Comparison of ENCODE assay signal across 34 cellular contexts in genomic region chr6:66962082-66962481, GRCh38.
"Had no signal": no experiment of that assay in that cellular context is flagged by ENCODE, and none has a peak within 500 bp of the region (broad histone marks: within the 10 kb centered on the region; RNA-seq: fewer than 3 reads in every experiment).

No MANE protein-coding gene starts in this region.

- H3K27me3 ChIP-seq: adrenal gland, body of pancreas, cardiac muscle cell, colonic mucosa, esophagus squamous epithelium, gastroesophageal sphincter, heart right ventricle had no signal

- H3K4me1 ChIP-seq: adrenal gland, body of pancreas, colonic mucosa, esophagus squamous epithelium, gastroesophageal sphincter, heart right ventricle had no signal

- H3K27ac ChIP-seq: adrenal gland, body of pancreas, cardiac muscle cell, colonic mucosa, epithelial cell of prostate, esophagus squamous epithelium, gastroesophageal sphincter, heart right ventricle, VCaP had no signal

- H3K36me3 ChIP-seq: adrenal gland, cardiac muscle cell, colonic mucosa, esophagus squamous epithelium, gastroesophageal sphincter, heart right ventricle had no signal

- H3K36me3 Mint-ChIP-seq: activated naive CD4-positive, alpha-beta T cell treated with anti-CD3 and anti-CD28 coated beads, Interleukin-2, amount 50 U/mL, for 24 hours; activated naive CD8-positive, alpha-beta T cell treated with anti-CD3 and anti-CD28 coated beads for 36 hours had no signal

- H3K4me3 ChIP-seq: adrenal gland, body of pancreas, cardiac muscle cell, colonic mucosa, esophagus squamous epithelium, gastroesophageal sphincter, heart right ventricle had no signal

- H3K4me1 Mint-ChIP-seq: activated CD4-positive, alpha-beta memory T cell treated with anti-CD3 and anti-CD28 coated beads, Interleukin-2, amount 10 ng/mL, durations not matched to agents 7 days and 5 days; activated CD4-positive, alpha-beta T cell treated with anti-CD3 and anti-CD28 coated beads, Interleukin-2, amount 10 ng/mL, durations not matched to agents 7 days and 5 days; activated naive CD4-positive, alpha-beta T cell treated with anti-CD3 and anti-CD28 coated beads, Interleukin-2, amount 50 U/mL, for 24 hours; activated naive CD8-positive, alpha-beta T cell treated with anti-CD3 and anti-CD28 coated beads for 36 hours; activated naive CD8-positive, alpha-beta T cell treated with anti-CD3 and anti-CD28 coated beads, Interleukin-2, amount 50 U/mL, for 24 hours; activated T-helper 17 cell treated with anti-CD3 and anti-CD28 coated beads, Interleukin-2, amount 50 U/mL, for 72 hours; T-helper 17 cell; WTC11 had no signal

- H3K27ac Mint-ChIP-seq: activated CD4-positive, alpha-beta memory T cell treated with anti-CD3 and anti-CD28 coated beads, Interleukin-2, amount 10 ng/mL, durations not matched to agents 7 days and 5 days; activated CD4-positive, alpha-beta T cell treated with anti-CD3 and anti-CD28 coated beads, Interleukin-2, amount 10 ng/mL, durations not matched to agents 7 days and 5 days; activated naive CD4-positive, alpha-beta T cell treated with anti-CD3 and anti-CD28 coated beads for 36 hours; activated naive CD4-positive, alpha-beta T cell treated with anti-CD3 and anti-CD28 coated beads, Interleukin-2, amount 50 U/mL, for 24 hours; activated naive CD8-positive, alpha-beta T cell treated with anti-CD3 and anti-CD28 coated beads for 36 hours; activated naive CD8-positive, alpha-beta T cell treated with anti-CD3 and anti-CD28 coated beads, Interleukin-2, amount 50 U/mL, for 24 hours; activated T-helper 17 cell treated with anti-CD3 and anti-CD28 coated beads, Interleukin-2, amount 50 U/mL, for 72 hours; T-helper 17 cell; T-helper 2 cell treated with Interferon-gamma antibody and Interleukin-4, amounts not matched to agents 5 μg/mL and 100 μg/mL, for 36 hours; WTC11 had no signal

- DNase-seq: activated CD4-positive, alpha-beta memory T cell treated with anti-CD3 and anti-CD28 coated beads, Interleukin-2, amount 10 ng/mL, durations not matched to agents 7 days and 5 days; activated CD4-positive, alpha-beta T cell treated with anti-CD3 and anti-CD28 coated beads for 1 hour; activated CD4-positive, alpha-beta T cell treated with anti-CD3 and anti-CD28 coated beads for 4 hours; activated CD4-positive, alpha-beta T cell treated with anti-CD3 and anti-CD28 coated beads, Interleukin-2, amount 10 ng/mL, durations not matched to agents 7 days and 5 days; activated CD4-positive, alpha-beta T cell treated with anti-CD3 and anti-CD28 coated beads, Interleukin-2, amount 50 U/mL, for 4 hours; activated effector memory CD4-positive, alpha-beta T cell treated with anti-CD3 and anti-CD28 coated beads, Interleukin-2, amount 50 U/mL, for 16 hours; activated naive CD4-positive, alpha-beta T cell treated with anti-CD3 and anti-CD28 coated beads for 36 hours; activated naive CD8-positive, alpha-beta T cell treated with anti-CD3 and anti-CD28 coated beads for 36 hours; activated naive CD8-positive, alpha-beta T cell treated with anti-CD3 and anti-CD28 coated beads, Interleukin-2, amount 50 U/mL, for 24 hours; activated T-cell treated with anti-CD3 and anti-CD28 coated beads, Interleukin-2, amount 50 U/mL, for 4 hours; adrenal gland; amygdala; aorta; body of pancreas; central memory CD4-positive, alpha-beta T cell; cerebellar nuclear complex; colonic mucosa; effector CD8-positive, alpha-beta T cell; esophagus squamous epithelium; foreskin melanocyte; heart right ventricle; T-helper 1 cell; T-helper 17 cell; T1000 had no signal

- H3K4me3 Mint-ChIP-seq: activated CD4-positive, alpha-beta memory T cell treated with anti-CD3 and anti-CD28 coated beads, Interleukin-2, amount 10 ng/mL, durations not matched to agents 7 days and 5 days; activated CD4-positive, alpha-beta T cell treated with anti-CD3 and anti-CD28 coated beads, Interleukin-2, amount 10 ng/mL, durations not matched to agents 7 days and 5 days; activated naive CD4-positive, alpha-beta T cell treated with anti-CD3 and anti-CD28 coated beads for 36 hours; activated naive CD4-positive, alpha-beta T cell treated with anti-CD3 and anti-CD28 coated beads, Interleukin-2, amount 50 U/mL, for 24 hours; activated naive CD8-positive, alpha-beta T cell treated with anti-CD3 and anti-CD28 coated beads for 36 hours; activated naive CD8-positive, alpha-beta T cell treated with anti-CD3 and anti-CD28 coated beads, Interleukin-2, amount 50 U/mL, for 24 hours; activated T-cell treated with anti-CD3 and anti-CD28 coated beads, Interleukin-2, amount 50 U/mL, for 4 hours; activated T-helper 17 cell treated with anti-CD3 and anti-CD28 coated beads, Interleukin-2, amount 50 U/mL, for 72 hours; T-helper 17 cell; T-helper 2 cell treated with Interferon-gamma antibody and Interleukin-4, amounts not matched to agents 5 μg/mL and 100 μg/mL, for 36 hours; WTC11 had no signal

- FAIRE-seq: endometrium, endothelial cell of umbilical vein had no signal

- H3K27me3 Mint-ChIP-seq: activated CD4-positive, alpha-beta memory T cell treated with anti-CD3 and anti-CD28 coated beads, Interleukin-2, amount 10 ng/mL, durations not matched to agents 7 days and 5 days; activated CD4-positive, alpha-beta T cell treated with anti-CD3 and anti-CD28 coated beads, Interleukin-2, amount 10 ng/mL, durations not matched to agents 7 days and 5 days; activated naive CD4-positive, alpha-beta T cell treated with anti-CD3 and anti-CD28 coated beads, Interleukin-2, amount 50 U/mL, for 24 hours; activated naive CD8-positive, alpha-beta T cell treated with anti-CD3 and anti-CD28 coated beads for 36 hours; activated naive CD8-positive, alpha-beta T cell treated with anti-CD3 and anti-CD28 coated beads, Interleukin-2, amount 50 U/mL, for 24 hours; activated T-helper 17 cell treated with anti-CD3 and anti-CD28 coated beads, Interleukin-2, amount 50 U/mL, for 72 hours; T-helper 17 cell had no signal

- H3K9me3 ChIP-seq: adrenal gland, body of pancreas, colonic mucosa, esophagus squamous epithelium had no signal

- ATAC-seq: activated naive CD8-positive, alpha-beta T cell treated with anti-CD3 and anti-CD28 coated beads, Interleukin-2, amount 50 U/mL, for 24 hours; activated T-cell treated with anti-CD3 and anti-CD28 coated beads, Interleukin-2, amount 50 U/mL, for 4 hours; activated T-helper 17 cell treated with anti-CD3 and anti-CD28 coated beads, Interleukin-2, amount 50 U/mL, for 72 hours; body of pancreas; gastroesophageal sphincter; heart right ventricle; T-helper 17 cell; WTC11 had no signal
